31 cellular contexts compared by ENCODE assay signal in the genomic region with DNA sequence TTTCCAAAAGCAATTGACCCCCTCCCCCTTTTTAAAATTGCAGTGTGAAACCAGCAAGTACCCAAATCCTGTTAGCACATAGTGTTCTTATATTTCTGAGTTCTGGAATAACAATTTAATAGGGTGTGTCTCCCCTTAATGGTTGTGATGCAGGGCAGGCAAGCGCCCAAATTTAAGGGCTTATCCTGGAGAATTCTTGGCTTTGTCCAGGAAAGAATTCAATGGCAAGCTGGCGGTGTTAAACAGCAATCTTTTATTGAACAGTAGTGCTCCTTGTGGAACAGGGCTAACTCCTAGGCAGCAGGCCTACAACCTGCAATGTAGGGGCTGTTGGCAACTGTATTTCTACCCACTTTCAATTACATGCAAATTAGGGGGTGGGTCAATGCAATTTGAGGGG.
"Had no signal": no experiment of that assay in that cellular context is flagged by ENCODE, and none has a peak within 500 bp of the region (broad histone marks: within the 10 kb centered on the region; RNA-seq: fewer than 3 reads in every experiment).

No MANE protein-coding gene starts in this region.

- H3K4me3 ChIP-seq: ascending aorta, cardiac muscle cell, PC-9 had no signal

- H3K27ac ChIP-seq: ascending aorta, cardiac muscle cell, PC-9, RWPE1, WERI-Rb-1 had no signal

- H2AFZ ChIP-seq: PC-9 had no signal

- ATAC-seq: activated CD8-positive, alpha-beta T cell treated with anti-CD3 and anti-CD28 coated beads for 36 hours; activated T-cell treated with anti-CD3 and anti-CD28 coated beads, Interleukin-2, amount 50 U/mL, for 72 hours; activated T-helper 17 cell treated with anti-CD3 and anti-CD28 coated beads, Interleukin-2, amount 50 U/mL, for 72 hours had no signal

- H3K36me3 ChIP-seq: ascending aorta, cardiac muscle cell, WERI-Rb-1 had no signal

- H3K9me3 ChIP-seq: ascending aorta had no signal

- H3K27me3 ChIP-seq: ascending aorta, cardiac muscle cell had no signal

- DNase-seq: activated CD4-positive, alpha-beta T cell treated with anti-CD3 and anti-CD28 coated beads, Interleukin-2, amount 10 ng/mL, durations not matched to agents 24 days and 14 days; activated CD4-positive, alpha-beta T cell treated with anti-CD3 and anti-CD28 coated beads, Interleukin-2, amount 50 U/mL, for 4 hours; activated CD4-positive, CD25-positive, alpha-beta regulatory T cell; activated CD8-positive, alpha-beta T cell treated with anti-CD3 and anti-CD28 coated beads for 36 hours; activated effector memory CD4-positive, alpha-beta T cell treated with anti-CD3 and anti-CD28 coated beads, Interleukin-2, amount 50 U/mL, for 16 hours; activated naive CD4-positive, alpha-beta T cell; activated naive CD4-positive, alpha-beta T cell treated with anti-CD3 and anti-CD28 coated beads, Interleukin-2, amount 50 U/mL, for 16 hours; activated naive CD8-positive, alpha-beta T cell treated with anti-CD3 and anti-CD28 coated beads for 36 hours; activated T-cell treated with anti-CD3 and anti-CD28 coated beads, Interleukin-2, amount 50 U/mL, for 1 hour; activated T-cell treated with anti-CD3 and anti-CD28 coated beads, Interleukin-2, amount 50 U/mL, for 72 hours; amygdala; Kasumi-1; KBM-7; MV-4-11; NCI-H1092; NCI-H1436 treated with DMSO at 0.1 percent for 48 hours; NCI-H1694 treated with DMSO at 0.1 percent for 48 hours; NCI-H2029; NCI-H2171; NCI-H510A; PC-9; Right ventricle myocardium superior; SW 1271; T-helper 1 cell; T-helper 2 cell; T-helper 9 cell; WERI-Rb-1 had no signal

- H3K4me1 ChIP-seq: ascending aorta had no signal

- H3K4me2 ChIP-seq: PC-9 had no signal
